8 cellular contexts compared by ENCODE assay signal in genomic region chr13:31824705-31825512, GRCh38.
DNase-seq lines count a peak whose midpoint lies in the region; ATAC-seq and TF ChIP-seq lines count a peak whose summit lies in the region.

No MANE protein-coding gene starts in this region.

- no peak overlapping the region for H3K27ac ChIP-seq in left lung

- no peaks in the 10 kb centered on the region for H3K36me3 ChIP-seq in left lung

- H3K27me3 Mint-ChIP-seq in activated T-helper 17 cell treated with anti-CD3 and anti-CD28 coated beads, Interleukin-2, amount 50 U/mL, for 72 hours, result no peaks in the 10 kb centered on the region

- ATAC-seq in activated T-helper 17 cell treated with anti-CD3 and anti-CD28 coated beads, Interleukin-2, amount 50 U/mL, for 72 hours (replicated peaks), result peak; percentile 94
- peak; percentile 38 for ATAC-seq in left lung
- no peak for ATAC-seq in GM19328 (IDR thresholded peaks at IDR 0.05; ENCODE audit: unreplicated experiment)
- ATAC-seq in HG02970 (IDR thresholded peaks at IDR 0.05; ENCODE audit: low FRiP score, unreplicated experiment), result no peak

- H3K4me3 ChIP-seq in left lung, result no peak overlapping the region

- H3K27ac Mint-ChIP-seq in activated T-helper 17 cell treated with anti-CD3 and anti-CD28 coated beads, Interleukin-2, amount 50 U/mL, for 72 hours, result peak overlapping the region; percentile 83

- peak overlapping the region; percentile 35 for H3K4me3 Mint-ChIP-seq in activated T-helper 17 cell treated with anti-CD3 and anti-CD28 coated beads, Interleukin-2, amount 50 U/mL, for 72 hours

- H3K36me3 Mint-ChIP-seq in activated T-helper 17 cell treated with anti-CD3 and anti-CD28 coated beads, Interleukin-2, amount 50 U/mL, for 72 hours (ENCODE audit: low read depth), result no peaks in the 10 kb centered on the region

- no peaks in the 10 kb centered on the region for H3K9me3 Mint-ChIP-seq in activated T-helper 17 cell treated with anti-CD3 and anti-CD28 coated beads, Interleukin-2, amount 50 U/mL, for 72 hours

- no peak for TF ChIP-seq CTCF in left lung (IDR thresholded peaks at IDR 0.05)

- DNase-seq in Daoy (ENCODE audit: low read depth), result peak; percentile 13
- peak; percentile 82 for DNase-seq in HT1080 (ENCODE audit: low read depth)
- DNase-seq in left lung, result no peak
- DNase-seq in SKM-1 (lab: John Stamatoyannopoulos, UW; ENCODE audit: unreplicated experiment), result no peak
- DNase-seq in NCI-H1436 (lab: John Stamatoyannopoulos, UW), result no peak

- H3K4me1 Mint-ChIP-seq in activated T-helper 17 cell treated with anti-CD3 and anti-CD28 coated beads, Interleukin-2, amount 50 U/mL, for 72 hours, result peaks cover 18% of the 10 kb centered on the region

- no peaks in the 10 kb centered on the region for H3K9me3 ChIP-seq in left lung

- intact Hi-C loops in left lung (cut with DNase I), result no loop called here

- H3K4me1 ChIP-seq in left lung, result no peaks in the 10 kb centered on the region

- no peaks in the 10 kb centered on the region for H3K27me3 ChIP-seq in left lung

Comparison
In these comparisons a context has a peak if more than half of its experiments do, and no peak if none do; other contexts are left out.
1. DNase-seq: peak in Daoy (single experiment) and HT1080 (single experiment); none in left lung (0 of 2), SKM-1 (single experiment) and NCI-H1436 (single experiment).
2. ATAC-seq: peak in activated T-helper 17 cell treated with anti-CD3 and anti-CD28 coated beads, Interleukin-2, amount 50 U/mL, for 72 hours (single experiment) and left lung (single experiment); none in GM19328 (single experiment) and HG02970 (single experiment).